ENCODE assay signal across 9 cellular contexts in the genomic region with DNA sequence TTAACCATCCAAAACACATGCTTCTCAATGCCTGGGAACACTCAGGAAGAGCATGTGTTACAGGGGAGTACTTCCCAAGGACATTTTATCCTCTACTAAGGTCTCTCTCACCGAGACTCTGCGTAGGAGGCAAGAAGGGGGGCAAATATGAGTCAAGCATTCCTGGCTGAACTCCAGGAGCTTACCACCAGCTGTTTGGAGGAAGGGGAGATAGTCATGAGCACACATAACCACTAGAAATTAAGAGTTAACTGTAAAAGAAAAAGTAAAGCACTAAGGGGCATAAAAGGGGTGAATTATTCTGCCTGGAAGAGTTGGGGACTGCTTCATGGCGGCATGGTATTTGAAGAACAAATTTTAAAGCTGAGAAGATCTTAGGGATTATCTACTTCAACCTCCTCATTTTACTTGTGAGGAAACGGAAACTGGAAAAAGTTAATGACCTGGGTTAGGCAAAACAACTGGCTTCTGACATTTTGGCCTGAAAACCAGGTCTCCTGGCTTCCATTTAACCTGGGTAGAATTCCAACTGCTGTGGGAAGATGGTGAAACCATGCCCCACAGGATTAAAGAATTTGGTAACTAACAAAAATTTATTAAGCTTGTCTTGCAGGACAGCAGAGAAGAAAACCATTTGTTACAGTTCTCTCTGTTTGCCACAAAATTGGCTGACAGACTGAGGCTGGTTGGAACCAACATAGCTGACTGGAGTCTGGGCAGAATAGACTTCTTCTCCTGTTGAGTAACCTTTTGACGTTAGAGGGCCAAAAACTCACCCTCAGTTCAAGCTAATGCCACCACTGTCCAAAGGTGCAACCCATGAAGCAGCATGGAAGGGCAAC.
DNase-seq lines count a peak whose midpoint lies in the region; TF ChIP-seq lines count a peak whose summit lies in the region.
"Had no signal": no experiment of that assay in that cellular context is flagged by ENCODE, and none has a peak within 500 bp of the region (broad histone marks: within the 10 kb centered on the region; RNA-seq: fewer than 3 reads in every experiment).

No MANE protein-coding gene starts in this region.

- no peaks in the 10 kb centered on the region for H3K9me3 ChIP-seq in esophagus muscularis mucosa

- H3K4me1 Mint-ChIP-seq in nephron, result peaks cover 50% of the 10 kb centered on the region

- peaks cover 17 to 38% (median 34%) of the 10 kb centered on the region in 4 donors for H3K4me1 ChIP-seq in esophagus muscularis mucosa

- H3K27me3 ChIP-seq in esophagus muscularis mucosa, result no peaks in the 10 kb centered on the region

- WGBS in esophagus muscularis mucosa, result 35% methylated on average over 5 of the region's 5 CpGs

- no peak for TF ChIP-seq CTCF in esophagus muscularis mucosa (IDR thresholded peaks at IDR 0.05)
- no peak for TF ChIP-seq CTCF in nephron (IDR thresholded peaks at IDR 0.05; ENCODE audit: unreplicated experiment in 3 of 3)
- no peak for TF ChIP-seq CTCF in GM20000 (IDR thresholded peaks at IDR 0.05; ENCODE audit: extremely low read depth, missing control alignments)

- intact Hi-C loops in esophagus muscularis mucosa (cut with DNase I), result loop anchor here (5.0 kb wide), 1 partner anchor 86 kb away; a partner anchor contains a TSS

- H3K4me3 Mint-ChIP-seq in nephron, result peak overlapping the region in 2 of 3 experiments; percentile 26 to 56
- H3K4me3 Mint-ChIP-seq: activated CD4-positive, alpha-beta T cell treated with anti-CD3 and anti-CD28 coated beads, Interleukin-2, amount 10 ng/mL, durations not matched to agents 24 days and 14 days had no signal

- H3K27ac ChIP-seq in esophagus muscularis mucosa (replicated peaks in 1 of 4), result peak overlapping the region; percentile 43 to 56 (median 52)

- no peak for TF ChIP-seq POLR2A in esophagus muscularis mucosa (IDR thresholded peaks at IDR 0.05; ENCODE audit: low read depth)

- peaks cover 22% of the 10 kb centered on the region for H3K36me3 Mint-ChIP-seq in nephron (ENCODE audit: low read depth)

- H3K27me3 Mint-ChIP-seq in nephron (ENCODE audit: low read depth), result no peaks in the 10 kb centered on the region
- H3K27me3 Mint-ChIP-seq: activated CD4-positive, alpha-beta T cell treated with anti-CD3 and anti-CD28 coated beads, Interleukin-2, amount 10 ng/mL, durations not matched to agents 24 days and 14 days had no signal

- peaks cover 0 to 10% (median 4%) of the 10 kb centered on the region in 4 donors for H3K36me3 ChIP-seq in esophagus muscularis mucosa

- H3K4me3 ChIP-seq in esophagus muscularis mucosa, result no peak overlapping the region

- peak overlapping the region; percentile 81 to 91 (median 85) for H3K27ac Mint-ChIP-seq in nephron
- H3K27ac Mint-ChIP-seq: activated CD4-positive, alpha-beta T cell treated with anti-CD3 and anti-CD28 coated beads, Interleukin-2, amount 10 ng/mL, durations not matched to agents 24 days and 14 days had no signal

- TF ChIP-seq EP300 in esophagus muscularis mucosa (IDR thresholded peaks at IDR 0.05), result no peak

- no peaks in the 10 kb centered on the region for H3K9me3 Mint-ChIP-seq in nephron

- DNase-seq in DMS 273 (lab: John Stamatoyannopoulos, UW; ENCODE audit: unreplicated experiment), result peak; percentile 92
- DNase-seq in NCI-H524 treated with DMSO at 0.1 percent for 48 hours (lab: John Stamatoyannopoulos, UW), result peak; percentile 45
- no peak for DNase-seq in esophagus muscularis mucosa (ENCODE audit: extremely low spot score)
- DNase-seq in GM20000 (ENCODE audit: low spot score), result no peak
- DNase-seq in NCI-H510A treated with DMSO at 0.1 percent for 48 hours (lab: John Stamatoyannopoulos, UW), result no peak
- DNase-seq in ecto neural progenitor cell (ENCODE audit: low spot score), result no peak
- no peak for DNase-seq in DMS79 treated with DMSO at 0.1 percent for 48 hours (lab: John Stamatoyannopoulos, UW)
- DNase-seq: activated CD4-positive, alpha-beta T cell treated with anti-CD3 and anti-CD28 coated beads, Interleukin-2, amount 10 ng/mL, durations not matched to agents 24 days and 14 days had no signal

Comparison
In these comparisons a context has a peak if more than half of its experiments do, and no peak if none do; other contexts are left out.
1. DNase-seq: peak in DMS 273 (single experiment) and NCI-H524 treated with DMSO at 0.1 percent for 48 hours (single experiment); none in esophagus muscularis mucosa (single experiment), GM20000 (single experiment), NCI-H510A treated with DMSO at 0.1 percent for 48 hours (single experiment), ecto neural progenitor cell (single experiment) and DMS79 treated with DMSO at 0.1 percent for 48 hours (single experiment).